Comparison of ENCODE assay signal across 29 cellular contexts in the genomic region with DNA sequence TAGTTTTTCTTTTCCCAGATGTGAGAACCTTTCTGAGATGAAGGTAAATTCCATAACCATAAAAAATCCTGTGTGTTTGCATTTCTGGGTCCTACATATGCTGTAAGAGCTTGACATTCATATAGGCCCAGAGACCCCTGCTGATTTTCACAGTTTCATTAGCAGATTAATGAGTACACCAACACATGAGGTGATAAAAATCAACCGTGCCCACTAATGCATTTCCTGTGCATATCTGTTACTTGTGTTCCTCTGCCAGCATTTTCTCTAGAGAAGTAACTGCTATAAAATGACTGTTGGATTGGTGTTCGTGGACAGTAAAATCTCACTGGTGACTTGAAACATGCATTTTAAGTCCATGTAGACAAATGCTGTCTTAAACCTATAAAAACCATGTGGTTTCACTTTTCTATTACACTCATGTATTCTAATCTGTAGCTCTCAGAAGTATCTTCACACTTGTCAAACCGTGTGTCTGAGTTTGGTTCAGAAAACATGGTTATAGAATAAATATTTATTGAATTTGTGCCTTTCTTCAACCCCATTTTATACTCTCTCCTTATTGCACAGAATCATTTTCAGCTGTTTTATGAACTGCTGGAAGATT.
"Had no signal": no experiment of that assay in that cellular context is flagged by ENCODE, and none has a peak within 500 bp of the region (broad histone marks: within the 10 kb centered on the region; RNA-seq: fewer than 3 reads in every experiment).

No MANE protein-coding gene starts in this region.

- H3K27ac ChIP-seq: colonic mucosa, gastroesophageal sphincter, hepatocyte, ovary, skin epidermis, testis had no signal

- H3K27me3 Mint-ChIP-seq: progenitor cell of endocrine pancreas, T-helper 17 cell had no signal

- H3K27ac Mint-ChIP-seq: activated naive CD4-positive, alpha-beta T cell treated with anti-CD3 and anti-CD28 coated beads, Interleukin-2, amount 50 U/mL, for 72 hours; activated T-cell treated with anti-CD3 and anti-CD28 coated beads, Interleukin-2, amount 50 U/mL, for 72 hours; progenitor cell of endocrine pancreas; T-helper 17 cell had no signal

- H3K4me2 ChIP-seq: hepatocyte had no signal

- ATAC-seq: activated naive CD4-positive, alpha-beta T cell treated with anti-CD3 and anti-CD28 coated beads, Interleukin-2, amount 50 U/mL, for 72 hours; activated T-cell treated with anti-CD3 and anti-CD28 coated beads, Interleukin-2, amount 50 U/mL, for 72 hours; gastroesophageal sphincter; left cardiac atrium; sciatic nerve; stimulated activated naive CD8-positive, alpha-beta T cell treated with anti-CD3 and anti-CD28 coated beads, Interleukin-15, Interleukin-2, amounts not matched to agents 100 U/mL and 50 U/mL, for 24 hours; T-helper 17 cell had no signal

- FAIRE-seq: bronchial epithelial cell, keratinocyte, urothelium cell line had no signal

- H3K9me3 ChIP-seq: colonic mucosa, gastroesophageal sphincter, ovary, testis had no signal

- H3K4me3 Mint-ChIP-seq: activated T-cell treated with anti-CD3 and anti-CD28 coated beads, Interleukin-2, amount 50 U/mL, for 72 hours; T-helper 17 cell had no signal

- H3K27me3 ChIP-seq: colonic mucosa, gastroesophageal sphincter, hepatocyte, ovary, testis had no signal

- DNase-seq: activated CD4-positive, alpha-beta T cell treated with anti-CD3 and anti-CD28 coated beads for 4 hours; activated CD4-positive, alpha-beta T cell treated with anti-CD3 and anti-CD28 coated beads, Interleukin-2, amount 50 U/mL, for 4 hours; activated CD4-positive, CD25-positive, alpha-beta regulatory T cell; activated naive CD4-positive, alpha-beta T cell; activated T-cell treated with anti-CD3 and anti-CD28 coated beads for 4 hours; activated T-cell treated with anti-CD3 and anti-CD28 coated beads, Interleukin-2, amount 50 U/mL, for 72 hours; anterior cingulate cortex; cerebellar nuclear complex; colonic mucosa; effector CD8-positive, alpha-beta T cell; left cardiac atrium; mammary epithelial cell; ovary; stimulated activated CD4-positive, alpha-beta T cell treated with anti-CD3 and anti-CD28 coated beads, Interleukin-12 subunit alpha, Interleukin-12 subunit beta, amount 100 ng/mL, for 4 hours; stimulated activated CD4-positive, alpha-beta T cell treated with anti-CD3 and anti-CD28 coated beads, Interleukin-4, amount 100 ng/mL, for 1 hour; stimulated activated naive CD8-positive, alpha-beta T cell treated with anti-CD3 and anti-CD28 coated beads, Interleukin-15, Interleukin-2, amounts not matched to agents 100 U/mL and 50 U/mL, for 24 hours; T-helper 17 cell; T1000; testis; trophoblast cell had no signal

- H3K36me3 ChIP-seq: colonic mucosa, ovary had no signal

- H3K4me3 ChIP-seq: colonic mucosa, gastroesophageal sphincter, hepatocyte, ovary, skin epidermis, testis had no signal

- H3K4me1 ChIP-seq: colonic mucosa, gastroesophageal sphincter, testis had no signal
